Comparison of ENCODE assay signal across 8 cellular contexts in the genomic region with DNA sequence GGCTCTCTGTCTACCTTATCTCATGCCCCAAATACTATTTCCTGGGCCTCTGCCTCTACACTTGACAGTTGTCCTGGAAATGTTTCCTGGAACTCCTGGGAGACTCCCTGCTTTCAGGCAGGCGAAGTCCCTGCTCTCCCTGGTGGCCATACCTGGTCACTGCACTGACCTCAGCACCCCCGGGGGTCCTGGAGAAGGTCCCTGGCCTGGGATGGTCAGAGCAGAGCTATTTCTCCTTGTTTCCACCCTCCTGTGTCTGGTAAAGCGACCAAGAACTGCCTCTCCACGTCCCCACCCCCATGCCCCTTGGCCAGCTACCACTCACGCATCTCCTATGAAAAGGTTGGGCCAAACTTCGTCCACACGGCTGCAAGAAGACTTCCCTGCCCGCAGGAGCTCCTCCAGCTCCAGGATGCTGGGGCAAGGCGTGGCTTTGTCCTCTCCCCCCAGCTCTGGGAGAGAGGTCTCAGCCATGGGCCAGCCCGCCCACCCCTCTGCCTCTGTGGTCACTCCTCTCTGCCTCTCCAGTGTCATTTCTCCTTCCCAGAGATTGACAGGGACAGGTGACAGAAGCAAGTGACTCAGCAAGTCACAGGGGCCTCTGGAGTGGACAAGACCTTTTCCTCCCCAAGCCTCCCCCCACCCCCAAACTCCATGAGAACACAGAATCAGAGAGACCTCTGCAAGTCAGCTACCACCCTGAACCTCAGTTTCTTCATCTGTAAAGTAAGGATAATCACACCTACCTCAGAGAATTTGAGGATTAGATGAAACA. TPM values are rescaled to one million over a fixed set of nuclear protein-coding genes. Genes with fewer than 3 reads are reported as not detected.
DNase-seq lines count a peak whose midpoint lies in the region; ATAC-seq and TF ChIP-seq lines count a peak whose summit lies in the region.

No MANE protein-coding gene starts in this region.

- H3K27ac ChIP-seq in DND-41 (ENCODE audit: low read length), result peak overlapping the region; percentile 39
- no peak overlapping the region for H3K27ac ChIP-seq in brain microvascular endothelial cell

- peaks cover 37% of the 10 kb centered on the region for H3K79me2 ChIP-seq in DND-41 (ENCODE audit: insufficient read depth, low read length)

- ATAC-seq in DND-41 (ENCODE audit: insufficient read depth, low read depth) (no peak), mucosa of descending colon (peak; percentile 9), HG02763 (IDR thresholded peaks at IDR 0.05; ENCODE audit: unreplicated experiment) (no peak)

- TF ChIP-seq CTCF in DND-41 (IDR thresholded peaks at IDR 0.05; ENCODE audit: borderline replicate concordance, extremely low read depth, low read length, poor library complexity, severe bottlenecking), result peak; percentile 55
- peak; percentile 76 for TF ChIP-seq CTCF in brain microvascular endothelial cell (IDR thresholded peaks at IDR 0.05; ENCODE audit: low read depth, low read length, missing control alignments)
- TF ChIP-seq CTCF in mucosa of descending colon (IDR thresholded peaks at IDR 0.05), result peak; percentile 36

- H3K27me3 ChIP-seq in DND-41 (ENCODE audit: insufficient read depth, low read length, poor library complexity) (no peaks in the 10 kb centered on the region), brain microvascular endothelial cell (replicated peaks) (no peaks in the 10 kb centered on the region)

- H3K4me1 ChIP-seq in DND-41 (ENCODE audit: insufficient read depth, low read length), result peaks cover 47% of the 10 kb centered on the region
- H3K4me1 ChIP-seq in mucosa of descending colon (ENCODE audit: low read depth), result peaks cover 10% of the 10 kb centered on the region

- in situ Hi-C loops in brain microvascular endothelial cell (cut with HindIII; ENCODE audit: low pct_ligation_motif_present, low sequenced_read_pairs), result no loop called here

- DNase-seq in DND-41 (no peak), HuH-7.5 (ENCODE audit: low spot score) (peak; percentile 84), brain microvascular endothelial cell (no peak), mucosa of descending colon (no peak), NOMO-1 treated with dmso at 0.1 percent for 144 hours (lab: John Stamatoyannopoulos, UW; ENCODE audit: unreplicated experiment) (no peak)
- DNase-seq in stimulated activated CD4-positive, alpha-beta T cell treated with anti-CD3 and anti-CD28 coated beads, Interleukin-4, amount 100 ng/mL, for 1 hour, result no peak
- no peak for DNase-seq in activated CD4-positive, alpha-beta T cell treated with anti-CD3 and anti-CD28 coated beads for 1 hour

- peak overlapping the region in 1 of 2 experiments; percentile 14; a peak in 1 of 4 replicates for H3K4me3 ChIP-seq in DND-41 (ENCODE audit: low read depth in 1 of 2, low read length in 2 of 2)
- H3K4me3 ChIP-seq in brain microvascular endothelial cell (ENCODE audit: low read depth, low read length), result no peak overlapping the region
- H3K4me3 ChIP-seq in mucosa of descending colon, result no peak overlapping the region

- no peaks in the 10 kb centered on the region for H3K36me3 ChIP-seq in DND-41 (ENCODE audit: insufficient read depth, low read length)
- H3K36me3 ChIP-seq in brain microvascular endothelial cell (replicated peaks), result no peaks in the 10 kb centered on the region
- H3K36me3 ChIP-seq in mucosa of descending colon (ENCODE audit: low read depth), result no peaks in the 10 kb centered on the region

- intact Hi-C loops in mucosa of descending colon (cut with DNase I, micrococcal nuclease), result no loop called here

- no peaks in the 10 kb centered on the region for H4K20me1 ChIP-seq in DND-41 (ENCODE audit: insufficient read depth, low read length)

- no peak overlapping the region for H3K9ac ChIP-seq in DND-41 (ENCODE audit: low read depth, low read length)

- H3K4me2 ChIP-seq in DND-41 (ENCODE audit: insufficient read depth, low read length), result peak overlapping the region; percentile 81

- peak overlapping the region; percentile 72 for H2AFZ ChIP-seq in DND-41 (ENCODE audit: low read depth, low read length)

- H3K9me3 ChIP-seq in DND-41 (ENCODE audit: insufficient read depth, low read length, severe bottlenecking), result no peaks in the 10 kb centered on the region
- no peaks in the 10 kb centered on the region for H3K9me3 ChIP-seq in mucosa of descending colon

RNA-seq across cellular contexts. Expression of gene SAMD8, which starts 2.6 kb away (rescaled TPM):
- total RNA-seq in mucosa of descending colon, result 10 to 100 TPM; 12.1 to 26.6 (median 13.6) TPM
